In genomic region chr14:102544745-102545460, GRCh38 we compare ENCODE assay signal across 10 cellular contexts. TPM values are rescaled to one million over a fixed set of nuclear protein-coding genes. Genes with fewer than 3 reads are reported as not detected.
DNase-seq lines count a peak whose midpoint lies in the region; ATAC-seq and TF ChIP-seq lines count a peak whose summit lies in the region.
"Had no signal": no experiment of that assay in that cellular context is flagged by ENCODE, and none has a peak within 500 bp of the region (broad histone marks: within the 10 kb centered on the region; RNA-seq: fewer than 3 reads in every experiment).

No MANE protein-coding gene starts in this region.

- H3K4me3 Mint-ChIP-seq in activated T-cell treated with anti-CD3 and anti-CD28 coated beads, Interleukin-2, amount 50 U/mL, for 4 hours = peak overlapping the region; percentile 43

- no peak for TF ChIP-seq CTCF in testis (IDR thresholded peaks at IDR 0.05)
- TF ChIP-seq CTCF in ascending aorta (IDR thresholded peaks at IDR 0.05) = no peak

- no CpG with 5 or more reads among the region's 66 CpGs for WGBS in iPS DF 6.9 (ENCODE audit: insufficient coverage, insufficient read length)
- WGBS in testis, 2 donors = 10 to 29% methylated on average over 2 to 31 of the region's 66 CpGs

- TF ChIP-seq POLR2A in testis (IDR thresholded peaks at IDR 0.05) = no peak

- H3K36me3 Mint-ChIP-seq in activated T-cell treated with anti-CD3 and anti-CD28 coated beads, Interleukin-2, amount 50 U/mL, for 4 hours (ENCODE audit: insufficient read depth) = no peaks in the 10 kb centered on the region

- H3K27me3 ChIP-seq in iPS DF 6.9 (ENCODE audit: control insufficient read depth, insufficient read depth, low read length) = no peaks in the 10 kb centered on the region; the same call in 1 of the 2 replicates
- no peaks in the 10 kb centered on the region for H3K27me3 ChIP-seq in testis
- H3K27me3 ChIP-seq in ascending aorta = peaks cover 20% of the 10 kb centered on the region

- H3K4me3 ChIP-seq in iPS DF 6.9 (ENCODE audit: low read length) = peak overlapping the region; percentile 42; the same call in 1 of the 2 replicates
- H3K4me3 ChIP-seq in testis = peak overlapping the region; percentile 38 to 42
- peak overlapping the region in 1 of 2 donors; percentile 43 for H3K4me3 ChIP-seq in ascending aorta

- intact Hi-C loops in testis (cut with DNase I; ENCODE audit: low total_unique reads) = no loop called here
- intact Hi-C loops in ascending aorta (cut with DNase I) = no loop called here

- peaks cover 32% of the 10 kb centered on the region for H3K27me3 Mint-ChIP-seq in activated T-cell treated with anti-CD3 and anti-CD28 coated beads, Interleukin-2, amount 50 U/mL, for 4 hours (ENCODE audit: low read depth)

- no peaks in the 10 kb centered on the region for H3K4me1 Mint-ChIP-seq in activated T-cell treated with anti-CD3 and anti-CD28 coated beads, Interleukin-2, amount 50 U/mL, for 4 hours (ENCODE audit: low read depth)

- H3K9me3 Mint-ChIP-seq in activated T-cell treated with anti-CD3 and anti-CD28 coated beads, Interleukin-2, amount 50 U/mL, for 4 hours = no peaks in the 10 kb centered on the region

- peak; percentile 45 for DNase-seq in activated naive CD4-positive, alpha-beta T cell treated with Interleukin-2 at 50 U/mL for 16 hours
- DNase-seq in activated naive CD4-positive, alpha-beta T cell (lab: John Stamatoyannopoulos, UW) = no peak
- no peak for DNase-seq in activated T-cell treated with anti-CD3 and anti-CD28 coated beads, Interleukin-2, amount 50 U/mL, for 4 hours
- DNase-seq in iPS DF 6.9 (ENCODE audit: low read depth, low spot score) = no peak
- DNase-seq in testis = no peak
- no peak for DNase-seq in NCI-H1436 treated with DMSO at 0.1 percent for 48 hours (lab: John Stamatoyannopoulos, UW)
- DNase-seq in ascending aorta (ENCODE audit: low spot score in 2 of 2) = no peak
- DNase-seq: KG1, T-helper 9 cell had no signal

- H3K27ac ChIP-seq in iPS DF 6.9 (ENCODE audit: low read length) (no peak overlapping the region), testis (peak overlapping the region; percentile 22 to 61), ascending aorta (no peak overlapping the region)

- peak; percentile 68 to 71 for ATAC-seq in activated T-cell treated with anti-CD3 and anti-CD28 coated beads, Interleukin-2, amount 50 U/mL, for 4 hours
- ATAC-seq in GM21717 (IDR thresholded peaks at IDR 0.05; ENCODE audit: unreplicated experiment) = no peak

- H3K4me1 ChIP-seq in iPS DF 6.9 (ENCODE audit: control insufficient read depth, insufficient read depth, low read length) = peaks cover 7% of the 10 kb centered on the region
- H3K4me1 ChIP-seq in testis = peaks cover 7% of the 10 kb centered on the region
- no peaks in the 10 kb centered on the region for H3K4me1 ChIP-seq in ascending aorta

- no peaks in the 10 kb centered on the region for H3K36me3 ChIP-seq in iPS DF 6.9 (ENCODE audit: control insufficient read depth, insufficient read depth, low read length)
- no peaks in the 10 kb centered on the region for H3K36me3 ChIP-seq in testis (ENCODE audit: low read depth, missing control alignments)
- H3K36me3 ChIP-seq in ascending aorta = no peaks in the 10 kb centered on the region

- H3K9me3 ChIP-seq in iPS DF 6.9 (ENCODE audit: control insufficient read depth, insufficient read depth, low read length) (no peaks in the 10 kb centered on the region), testis (no peaks in the 10 kb centered on the region), ascending aorta (no peaks in the 10 kb centered on the region)

RNA-seq across cellular contexts. Expression of gene ANKRD9, which starts 35.3 kb away (rescaled TPM):
- 10 to 100 TPM in 1 of 3 donors, 1 to 10 TPM in 2; 6.7 to 11.0 (median 8.7) TPM for total RNA-seq in activated T-cell treated with anti-CD3 and anti-CD28 coated beads, Interleukin-2, amount 50 U/mL, for 4 hours
- total RNA-seq in testis (100 to 1,000 TPM in 1 of 2 donors, 10 to 100 TPM in 1; 88.7 to 153 TPM), ascending aorta (118 TPM)
- polyA plus RNA-seq in testis (ENCODE audit: insufficient read depth, low read depth, low replicate concordance) = 21.0 TPM

RNA-seq across cellular contexts. Expression of gene RCOR1, which starts 47.5 kb away (rescaled TPM):
- total RNA-seq in activated T-cell treated with anti-CD3 and anti-CD28 coated beads, Interleukin-2, amount 50 U/mL, for 4 hours = 10 to 100 TPM; 12.5 to 14.7 (median 13.9) TPM
- total RNA-seq in testis = 10 to 100 TPM; 33.9 to 37.8 TPM
- 33.8 TPM for polyA plus RNA-seq in testis (ENCODE audit: insufficient read depth, low read depth, low replicate concordance)
- total RNA-seq in ascending aorta = 4.7 TPM

Comparison
In these comparisons a context has a peak if more than half of its experiments do, and no peak if none do; other contexts are left out.
1. H3K27ac ChIP-seq: peak in testis (2 of 2); none in iPS DF 6.9 (single experiment) and ascending aorta (0 of 2).